ENCODE assay signal across 8 cellular contexts in the genomic region with DNA sequence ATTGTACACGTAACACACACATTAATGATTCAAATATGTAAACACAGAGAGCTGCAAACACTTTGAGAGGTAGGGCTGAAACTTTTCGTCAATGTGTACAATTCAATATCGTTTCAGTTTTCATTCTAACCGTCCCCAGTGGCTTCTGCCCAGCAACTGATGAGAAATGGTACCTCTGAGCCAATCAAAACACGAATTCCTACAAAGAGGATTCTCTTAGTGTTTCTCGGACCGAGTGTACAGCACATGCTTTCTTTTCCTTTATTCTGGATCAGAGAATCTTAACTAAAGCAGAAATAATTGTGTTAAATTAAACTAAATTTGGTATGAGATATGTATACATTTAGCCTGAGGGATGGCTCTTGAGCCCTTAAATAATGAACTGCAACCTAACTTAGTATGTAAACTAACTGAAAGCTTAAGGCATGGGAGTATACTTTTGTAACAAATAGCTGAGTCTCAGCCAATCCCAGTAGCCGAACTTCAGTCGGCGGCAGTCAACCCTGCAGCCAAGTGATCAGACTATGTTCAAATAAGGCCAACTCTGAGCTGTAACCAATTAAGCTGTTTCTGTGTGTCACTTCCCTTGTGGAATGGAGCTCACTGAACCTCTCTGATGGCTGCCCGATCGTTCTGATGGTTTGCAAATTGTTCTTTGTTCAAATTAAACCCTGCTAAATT. TPM values are rescaled to one million over a fixed set of nuclear protein-coding genes. Genes with fewer than 3 reads are reported as not detected.
A peak's percentile ranks its signal among the peaks of the same experiment; 100 is the strongest.
DNase-seq lines count a peak whose midpoint lies in the region; ATAC-seq and TF ChIP-seq lines count a peak whose summit lies in the region.

No MANE protein-coding gene starts in this region.

- in situ Hi-C loops in ACHN (cut with HindIII; ENCODE audit: low pct_ligation_motif_present, low pct_unique_long_range_greater_than_20kb, low sequenced_read_pairs), result no loop called here

- ATAC-seq in GM18873 (IDR thresholded peaks at IDR 0.05; ENCODE audit: low FRiP score, unreplicated experiment) (peak; percentile 92), HG03135 (IDR thresholded peaks at IDR 0.05; ENCODE audit: unreplicated experiment) (peak; percentile 91), left lobe of liver (peak; percentile 95)

- intact Hi-C loops in colonic mucosa (cut with DNase I), result no loop called here

- TF ChIP-seq CTCF in colonic mucosa (IDR thresholded peaks at IDR 0.05), result no peak

- H3K27ac ChIP-seq in colonic mucosa, result peak overlapping the region; percentile 94

- peaks cover 7% of the 10 kb centered on the region for H3K4me1 ChIP-seq in colonic mucosa

- DNase-seq in ACHN, result peak; percentile 91
- DNase-seq in NCI-H510A treated with DMSO at 0.1 percent for 48 hours (lab: John Stamatoyannopoulos, UW), result peak; percentile 99
- DNase-seq in activated CD4-positive, alpha-beta T cell treated with anti-CD3 and anti-CD28 coated beads for 4 hours, result peak; percentile 73 to 83
- DNase-seq in colonic mucosa, result peak; percentile 86
- DNase-seq in left lobe of liver (ENCODE audit: low spot score), result peak; percentile 80
- DNase-seq in stimulated activated CD4-positive, alpha-beta T cell treated with anti-CD3 and anti-CD28 coated beads, Interleukin-2, amount 100 ng/mL, for 48 hours, result peak; percentile 44 to 61

- no peaks in the 10 kb centered on the region for H3K36me3 ChIP-seq in colonic mucosa

- peak overlapping the region; percentile 27 for H3K4me3 ChIP-seq in colonic mucosa

- H3K9me3 ChIP-seq in colonic mucosa, result no peaks in the 10 kb centered on the region

- H3K27me3 ChIP-seq in colonic mucosa, result no peaks in the 10 kb centered on the region

- H3K9ac ChIP-seq in colonic mucosa (ENCODE audit: low read depth in 2 of 2, low read length in 2 of 2), result peak overlapping the region in 1 of 2 donors; percentile 79

RNA-seq across cellular contexts. Expression of a gene that starts 16.1 kb away (rescaled TPM):
- total RNA-seq in colonic mucosa, result 10 to 100 TPM; 17.8 to 27.8 TPM
- 5.0 TPM for total RNA-seq in left lobe of liver

RNA-seq across cellular contexts. Expression of a gene that starts 26.2 kb away (rescaled TPM):
- total RNA-seq in colonic mucosa (not detected), left lobe of liver (not detected)

RNA-seq across cellular contexts. Expression of a gene that starts 33.6 kb away (rescaled TPM):
- total RNA-seq in colonic mucosa (10 to 100 TPM; 14.9 to 20.9 TPM), left lobe of liver (12.4 TPM)

Comparison
In these comparisons a context has a peak if more than half of its experiments do, and no peak if none do; other contexts are left out.
1. Peak in every context shown above with its lines: DNase-seq, ATAC-seq, H3K4me3 ChIP-seq and H3K27ac ChIP-seq.